Comparison of ENCODE assay signal across 9 cellular contexts in genomic region chr2:66435963-66436362, GRCh38. TPM values are rescaled to one million over a fixed set of nuclear protein-coding genes. Genes with fewer than 3 reads are reported as not detected.
A peak's percentile ranks its signal among the peaks of the same experiment; 100 is the strongest.
DNase-seq lines count a peak whose midpoint lies in the region; ATAC-seq and TF ChIP-seq lines count a peak whose summit lies in the region.
"Had no signal": no experiment of that assay in that cellular context is flagged by ENCODE, and none has a peak within 500 bp of the region (broad histone marks: within the 10 kb centered on the region; RNA-seq: fewer than 3 reads in every experiment).

No MANE protein-coding gene starts in this region.

- H3K27ac ChIP-seq in rectal smooth muscle tissue (ENCODE audit: low read depth, low read length), result peak overlapping the region; percentile 98

- peak overlapping the region; percentile 92 for H3K4me3 ChIP-seq in rectal smooth muscle tissue (ENCODE audit: low read length)

- H3K4me1 ChIP-seq in rectal smooth muscle tissue (ENCODE audit: control insufficient read depth, insufficient read depth, low read length), result no peaks in the 10 kb centered on the region

- no peak for ATAC-seq in activated B cell treated with CpG ODN at 0.5 μM for 24 hours (ENCODE audit: low read depth)
- no peak for ATAC-seq in GM19467 (IDR thresholded peaks at IDR 0.05; ENCODE audit: unreplicated experiment)
- no peak for ATAC-seq in GM19328 (IDR thresholded peaks at IDR 0.05; ENCODE audit: unreplicated experiment)
- ATAC-seq in HG03025 (IDR thresholded peaks at IDR 0.05; ENCODE audit: low FRiP score, unreplicated experiment), result no peak

- peak overlapping the region; percentile 75 for H3K27ac Mint-ChIP-seq in Calu3 (ENCODE audit: unreplicated experiment)
- H3K27ac Mint-ChIP-seq in activated B cell treated with CpG ODN at 0.5 μM for 24 hours, result no peak overlapping the region
- peak overlapping the region; percentile 68 for H3K27ac Mint-ChIP-seq in glutamatergic neuron (ENCODE audit: unreplicated experiment)

- H3K4me3 Mint-ChIP-seq in Calu3 (ENCODE audit: low read depth, unreplicated experiment), result peak overlapping the region; percentile 74
- peak overlapping the region; percentile 80 for H3K4me3 Mint-ChIP-seq in activated B cell treated with CpG ODN at 0.5 μM for 24 hours
- peak overlapping the region; percentile 93 for H3K4me3 Mint-ChIP-seq in glutamatergic neuron (ENCODE audit: unreplicated experiment)

- peaks cover 11% of the 10 kb centered on the region for H3K4me1 Mint-ChIP-seq in Calu3 (ENCODE audit: low read depth, unreplicated experiment)
- peaks cover 55% of the 10 kb centered on the region for H3K4me1 Mint-ChIP-seq in activated B cell treated with CpG ODN at 0.5 μM for 24 hours
- peaks cover 16% of the 10 kb centered on the region for H3K4me1 Mint-ChIP-seq in glutamatergic neuron (ENCODE audit: low read depth, unreplicated experiment)

- CTCF ChIA-PET in Calu3 (lab: Charles Lee) (interaction anchor here (0.7 to 0.8 kb wide), 2 partner anchors 32 to 140 kb away, joined by 3 to 8 read pairs; no protein-coding TSS in a partner anchor), activated B cell treated with CpG ODN at 0.5 μM for 24 hours (lab: Charles Lee) (no interaction called here)

- TF ChIP-seq CTCF in Calu3 (IDR thresholded peaks at IDR 0.05; ENCODE audit: unreplicated experiment) (no peak), activated B cell treated with CpG ODN at 0.5 μM for 24 hours (IDR thresholded peaks at IDR 0.05) (no peak), glutamatergic neuron (IDR thresholded peaks at IDR 0.05; ENCODE audit: partially characterized antibody, unreplicated experiment) (no peak)

- H3K27me3 ChIP-seq in rectal smooth muscle tissue (ENCODE audit: control insufficient read depth, insufficient read depth, low read length), result peaks cover 4% of the 10 kb centered on the region

- no peaks in the 10 kb centered on the region for H3K27me3 Mint-ChIP-seq in Calu3 (ENCODE audit: unreplicated experiment)
- H3K27me3 Mint-ChIP-seq in activated B cell treated with CpG ODN at 0.5 μM for 24 hours, result peaks cover 74% of the 10 kb centered on the region
- peaks cover 43% of the 10 kb centered on the region for H3K27me3 Mint-ChIP-seq in glutamatergic neuron (ENCODE audit: unreplicated experiment)

- peaks cover 35% of the 10 kb centered on the region for H3K36me3 Mint-ChIP-seq in Calu3 (ENCODE audit: insufficient read depth, unreplicated experiment)
- no peaks in the 10 kb centered on the region for H3K36me3 Mint-ChIP-seq in activated B cell treated with CpG ODN at 0.5 μM for 24 hours (ENCODE audit: low read depth)
- peaks cover 7% of the 10 kb centered on the region for H3K36me3 Mint-ChIP-seq in glutamatergic neuron (ENCODE audit: unreplicated experiment)

- no peak for DNase-seq in Calu3
- no peak for DNase-seq in activated B cell treated with CpG ODN at 0.5 μM for 24 hours
- DNase-seq in glutamatergic neuron, result no peak
- DNase-seq in COR-L47 (lab: John Stamatoyannopoulos, UW), result no peak
- DNase-seq: activated CD8-positive, alpha-beta memory T cell treated with anti-CD3 and anti-CD28 coated beads, Interleukin-2, amount 50 U/mL, for 4 hours had no signal

- no peaks in the 10 kb centered on the region for H3K9me3 Mint-ChIP-seq in Calu3 (ENCODE audit: low read depth, unreplicated experiment)
- no peaks in the 10 kb centered on the region for H3K9me3 Mint-ChIP-seq in activated B cell treated with CpG ODN at 0.5 μM for 24 hours
- peaks cover 39% of the 10 kb centered on the region for H3K9me3 Mint-ChIP-seq in glutamatergic neuron (ENCODE audit: unreplicated experiment)

- H3K9ac ChIP-seq in rectal smooth muscle tissue (ENCODE audit: low read length), result peak overlapping the region; percentile 6

- POLR2A ChIA-PET in activated B cell treated with CpG ODN at 0.5 μM for 24 hours (lab: Charles Lee), result no interaction called here

- intact Hi-C loops in Calu3 (cut with micrococcal nuclease; ENCODE audit: unreplicated experiment), result loop anchor here (5.0 to 10.0 kb wide), 4 partner anchors 61 to 889 kb away; no protein-coding TSS in a partner anchor
- intact Hi-C loops in activated B cell treated with CpG ODN at 0.5 μM for 24 hours (cut with micrococcal nuclease), result loop anchor here (2.0 kb wide), 1 partner anchor 147 kb away; no protein-coding TSS in a partner anchor

- peaks cover 12% of the 10 kb centered on the region for H3K36me3 ChIP-seq in rectal smooth muscle tissue (ENCODE audit: control insufficient read depth, insufficient read depth, low read length)

- no TSS peak for BruUV-seq in Calu3 (replicated peaks; lab: Mats Ljungman, UMichigan)

RNA-seq across cellular contexts. Expression of gene MEIS1, which starts 1.0 kb away (rescaled TPM):
- total RNA-seq in Calu3 (2022) (8.1 and 11.5 TPM in 2 replicates), activated B cell treated with CpG ODN at 0.5 μM for 24 hours (not detected in 2 replicates), glutamatergic neuron (ENCODE audit: unreplicated experiment) (4.8 TPM)
